Comparison of ENCODE assay signal across 24 cellular contexts in genomic region chr2:40148344-40148743, GRCh38.
"Had no signal": no experiment of that assay in that cellular context is flagged by ENCODE, and none has a peak within 500 bp of the region (broad histone marks: within the 10 kb centered on the region; RNA-seq: fewer than 3 reads in every experiment).

No MANE protein-coding gene starts in this region.

- H3K27me3 Mint-ChIP-seq: activated CD4-positive, alpha-beta memory T cell treated with anti-CD3 and anti-CD28 coated beads, Interleukin-2, amount 10 ng/mL, durations not matched to agents 7 days and 5 days; dendritic cell treated with granulocyte-macrophage colony-stimulating factor and Interleukin-4, amounts not matched to agents 40 ng/mL and 50 ng/mL, for 4 days had no signal

- H3K36me3 Mint-ChIP-seq: immature natural killer cell had no signal

- H3K9me3 Mint-ChIP-seq: activated CD4-positive, alpha-beta memory T cell treated with anti-CD3 and anti-CD28 coated beads, Interleukin-2, amount 10 ng/mL, durations not matched to agents 7 days and 5 days; activated CD4-positive, alpha-beta T cell treated with anti-CD3 and anti-CD28 coated beads, Interleukin-2, amount 10 ng/mL, durations not matched to agents 24 days and 14 days; activated naive CD8-positive, alpha-beta T cell treated with anti-CD3 and anti-CD28 coated beads, Interleukin-2, amount 50 U/mL, for 24 hours; activated T-helper 1 cell treated with anti-CD3 and anti-CD28 coated beads, Interleukin-12 subunit alpha, Interleukin-12 subunit beta, Interleukin-2, Interleukin-4 antibody, amounts not matched to agents 30 ng/mL and 10 ng/mL and 1 ng/mL, durations not matched to agents 14 hours and 24 hours and 36 hours; dendritic cell treated with granulocyte-macrophage colony-stimulating factor and Interleukin-4, amounts not matched to agents 40 ng/mL and 50 ng/mL, for 4 days; nephron had no signal

- H3K79me2 ChIP-seq: hepatocyte had no signal

- H3K36me3 ChIP-seq: pancreas, upper lobe of left lung had no signal

- H2AFZ ChIP-seq: hepatocyte had no signal

- H3K9me3 ChIP-seq: pancreas, psoas muscle, right atrium auricular region, upper lobe of left lung had no signal

- FAIRE-seq: pancreas had no signal

- H3K4me2 ChIP-seq: hepatocyte had no signal

- H3K27me3 ChIP-seq: foreskin keratinocyte, hepatocyte, pancreas, right atrium auricular region, upper lobe of left lung had no signal

- ATAC-seq: activated CD4-positive, CD25-positive, alpha-beta regulatory T cell treated with anti-CD3 and anti-CD28 coated beads, Interleukin-2, amount 50 U/mL, for 24 hours; activated naive CD8-positive, alpha-beta T cell treated with anti-CD3 and anti-CD28 coated beads, Interleukin-2, amount 50 U/mL, for 24 hours; foreskin keratinocyte; pancreas; psoas muscle; stimulated activated naive CD8-positive, alpha-beta T cell treated with anti-CD3 and anti-CD28 coated beads, Interleukin-15, Interleukin-2, amounts not matched to agents 100 U/mL and 50 U/mL, for 24 hours had no signal

- H3K4me3 ChIP-seq: hepatocyte, pancreas, psoas muscle, right atrium auricular region, upper lobe of left lung had no signal

- H3K27ac ChIP-seq: foreskin keratinocyte, hepatocyte, pancreas, psoas muscle, right atrium auricular region, upper lobe of left lung, VCaP had no signal

- DNase-seq: activated CD4-positive, alpha-beta memory T cell treated with anti-CD3 and anti-CD28 coated beads, Interleukin-2, amount 10 ng/mL, durations not matched to agents 7 days and 5 days; activated gamma-delta T cell; activated naive CD4-positive, alpha-beta T cell treated with anti-CD3 and anti-CD28 coated beads, Interleukin-2, amount 50 U/mL, for 16 hours; activated naive CD8-positive, alpha-beta T cell treated with anti-CD3 and anti-CD28 coated beads, Interleukin-2, amount 50 U/mL, for 24 hours; activated T-cell treated with anti-CD3 and anti-CD28 coated beads for 4 hours; effector CD4-positive, alpha-beta T cell; foreskin keratinocyte; glutamatergic neuron; immature natural killer cell; left ventricle myocardium superior; midbrain; pancreas; psoas muscle; stimulated activated CD4-positive, alpha-beta T cell treated with anti-CD3 and anti-CD28 coated beads, Interleukin-4, amount 100 ng/mL, for 4 hours; stimulated activated naive CD8-positive, alpha-beta T cell treated with anti-CD3 and anti-CD28 coated beads, Interleukin-15, Interleukin-2, amounts not matched to agents 100 U/mL and 50 U/mL, for 24 hours had no signal

- H3K4me1 Mint-ChIP-seq: activated CD4-positive, alpha-beta memory T cell treated with anti-CD3 and anti-CD28 coated beads, Interleukin-2, amount 10 ng/mL, durations not matched to agents 7 days and 5 days; activated naive CD8-positive, alpha-beta T cell treated with anti-CD3 and anti-CD28 coated beads, Interleukin-2, amount 50 U/mL, for 24 hours; immature natural killer cell; nephron had no signal

- H3K4me1 ChIP-seq: foreskin keratinocyte, pancreas, psoas muscle, right atrium auricular region, upper lobe of left lung had no signal

- H3K4me3 Mint-ChIP-seq: activated CD4-positive, alpha-beta memory T cell treated with anti-CD3 and anti-CD28 coated beads, Interleukin-2, amount 10 ng/mL, durations not matched to agents 7 days and 5 days; activated CD4-positive, alpha-beta T cell treated with anti-CD3 and anti-CD28 coated beads, Interleukin-2, amount 10 ng/mL, durations not matched to agents 24 days and 14 days; activated naive CD8-positive, alpha-beta T cell treated with anti-CD3 and anti-CD28 coated beads, Interleukin-2, amount 50 U/mL, for 24 hours; activated T-helper 1 cell treated with anti-CD3 and anti-CD28 coated beads, Interleukin-12 subunit alpha, Interleukin-12 subunit beta, Interleukin-2, Interleukin-4 antibody, amounts not matched to agents 30 ng/mL and 10 ng/mL and 1 ng/mL, durations not matched to agents 14 hours and 24 hours and 36 hours; dendritic cell treated with granulocyte-macrophage colony-stimulating factor and Interleukin-4, amounts not matched to agents 40 ng/mL and 50 ng/mL, for 4 days; immature natural killer cell; nephron had no signal
